Comparison of ENCODE assay signal across 1 cellular context in genomic region chr14:52729925-52730707, GRCh38.
TF ChIP-seq lines count a peak whose summit lies in the region.

TSS of gene STYX (plus strand) at chr14:52730166. CDS start at chr14:52730475, 309 bp downstream.

TF ChIP-seq in K562, 482 proteins besides CTCF, POLR2A, EP300 and RAD21 (continued from another document and continues in another):
- TF ChIP-seq NEUROD1 (IDR thresholded peaks at IDR 0.05; ENCODE audit: borderline replicate concordance, low read depth, low read length, partially characterized antibody), result no peak
- TF ChIP-seq BHLHE40 (IDR thresholded peaks at IDR 0.05; ENCODE audit: low read length), result no peak
- TF ChIP-seq CHD4 (IDR thresholded peaks at IDR 0.05; ENCODE audit: insufficient read depth, insufficient replicate concordance, low read depth, low read length, poor library complexity, severe bottlenecking), result no peak
- no peak for TF ChIP-seq CEBPG (CRISPR knock-in tag; IDR thresholded peaks at IDR 0.05)
- TF ChIP-seq CEBPG (tag; conservative IDR thresholded peaks at IDR 0.05 in 1 of 2, IDR thresholded peaks at IDR 0.05 in 1 of 2), result no peak
- TF ChIP-seq THAP12 (CRISPR knock-in tag; IDR thresholded peaks at IDR 0.05), result peak; percentile 63; the same call in 1 of the 2 replicates
- TF ChIP-seq TAF15 (IDR thresholded peaks at IDR 0.05; ENCODE audit: low read depth, low read length), result no peak
- TF ChIP-seq ZBTB12 (CRISPR knock-in tag; IDR thresholded peaks at IDR 0.05), result no peak
- TF ChIP-seq TFAP4 (CRISPR knock-in tag; IDR thresholded peaks at IDR 0.05; ENCODE audit: borderline replicate concordance), result peak; percentile 91
- TF ChIP-seq ZNF668 (CRISPR knock-in tag; IDR thresholded peaks at IDR 0.05), result no peak
- TF ChIP-seq ZNF695 (CRISPR knock-in tag; IDR thresholded peaks at IDR 0.05), result no peak
- no peak for TF ChIP-seq NFE2 (IDR thresholded peaks at IDR 0.05; ENCODE audit: low read depth)
- TF ChIP-seq MBD1 (CRISPR knock-in tag; IDR thresholded peaks at IDR 0.05), result no peak
- no peak for TF ChIP-seq TEAD2 (tag; IDR thresholded peaks at IDR 0.05)
- TF ChIP-seq HBP1 (CRISPR knock-in tag; IDR thresholded peaks at IDR 0.05), result no peak
- TF ChIP-seq ZBED1 (IDR thresholded peaks at IDR 0.05), result no peak
- TF ChIP-seq NCOA1 (IDR thresholded peaks at IDR 0.05; ENCODE audit: low read depth), result no peak
- TF ChIP-seq ZKSCAN3 (CRISPR knock-in tag; IDR thresholded peaks at IDR 0.05), result no peak
- no peak for TF ChIP-seq MTA1 (IDR thresholded peaks at IDR 0.05; ENCODE audit: borderline replicate concordance)
- TF ChIP-seq BCOR (IDR thresholded peaks at IDR 0.05), result no peak
- TF ChIP-seq CREB1 (IDR thresholded peaks at IDR 0.05), result peak; percentile 51; the same call in 1 of the 2 replicates
- peak; percentile 62; the same call in 1 of the 2 replicates for TF ChIP-seq CREB1 (CRISPR knock-in tag; IDR thresholded peaks at IDR 0.05)
- no peak for TF ChIP-seq ZNF354B (CRISPR knock-in tag; IDR thresholded peaks at IDR 0.05)
- 0 out of 2 replicates have a peak, but pooled peaks have one; percentile 39 for TF ChIP-seq RB1 (IDR thresholded peaks at IDR 0.05; ENCODE audit: low read depth)
- TF ChIP-seq RBM22 (IDR thresholded peaks at IDR 0.05; ENCODE audit: low read depth, low read length, poor library complexity, severe bottlenecking), result no peak
- TF ChIP-seq THRAP3 (IDR thresholded peaks at IDR 0.05; ENCODE audit: borderline replicate concordance), result no peak
- no peak for TF ChIP-seq ZNF785 (CRISPR knock-in tag; IDR thresholded peaks at IDR 0.05)
- no peak for TF ChIP-seq BRF2 (IDR thresholded peaks at IDR 0.05; ENCODE audit: borderline replicate concordance, insufficient read depth, insufficient read length)
- peak; percentile 26 for TF ChIP-seq FIP1L1 (IDR thresholded peaks at IDR 0.05; ENCODE audit: low read depth, low read length, poor library complexity, severe bottlenecking)
- TF ChIP-seq ZNF707 (CRISPR knock-in tag; conservative IDR thresholded peaks at IDR 0.05), result no peak
- no peak for TF ChIP-seq STAT6 (CRISPR knock-in tag; IDR thresholded peaks at IDR 0.05)
- no peak for TF ChIP-seq ZNF280A (IDR thresholded peaks at IDR 0.05; ENCODE audit: low read depth, partially characterized antibody)
- no peak for TF ChIP-seq ZBTB43 (CRISPR knock-in tag; IDR thresholded peaks at IDR 0.05)
- TF ChIP-seq NCOR1 (IDR thresholded peaks at IDR 0.05), result no peak
- no peak for TF ChIP-seq FOXJ3 (CRISPR knock-in tag; IDR thresholded peaks at IDR 0.05)
- no peak for TF ChIP-seq SOX6 (IDR thresholded peaks at IDR 0.05)
- no peak for TF ChIP-seq NR2C1 (IDR thresholded peaks at IDR 0.05)
- no peak for TF ChIP-seq NR2C1 (tag; IDR thresholded peaks at IDR 0.05)
- no peak for TF ChIP-seq ZNF449 (CRISPR knock-in tag; IDR thresholded peaks at IDR 0.05)
- no peak for TF ChIP-seq HOXB6 (CRISPR knock-in tag; IDR thresholded peaks at IDR 0.05; ENCODE audit: borderline replicate concordance)
- no peak for TF ChIP-seq MEF2A (IDR thresholded peaks at IDR 0.05; ENCODE audit: control insufficient read depth, low read depth, low read length)
- no peak for TF ChIP-seq SNAPC5 (CRISPR knock-in tag; IDR thresholded peaks at IDR 0.05)
- no peak for TF ChIP-seq GATAD2A (IDR thresholded peaks at IDR 0.05)
- no peak for TF ChIP-seq ATF1 (CRISPR knock-in tag; IDR thresholded peaks at IDR 0.05)
- peak; percentile 47 for TF ChIP-seq ATF1 (tag; IDR thresholded peaks at IDR 0.05)
- TF ChIP-seq NELFE (IDR thresholded peaks at IDR 0.05; ENCODE audit: insufficient read depth, insufficient read length), result no peak
- TF ChIP-seq SNRNP70 (optimal IDR thresholded peaks at IDR 0.05; ENCODE audit: low read depth, low read length), result no peak
